8 cellular contexts compared by ENCODE assay signal in genomic region chr2:240497082-240497481, GRCh38.
DNase-seq lines count a peak whose midpoint lies in the region; ATAC-seq, FAIRE-seq and TF ChIP-seq lines count a peak whose summit lies in the region.
"Not testable (repeated sequence)": the region's sequence is repeated elsewhere in the genome, so short reads cannot be mapped to it uniquely, and the experiment has no call there.

No MANE protein-coding gene starts in this region.

- intact Hi-C loops in activated CD4-positive, alpha-beta memory T cell treated with anti-CD3 and anti-CD28 coated beads for 36 hours (cut with micrococcal nuclease), result not testable (repeated sequence)

- not testable (repeated sequence) for H3K4me3 Mint-ChIP-seq in HFFc6; activated CD4-positive, alpha-beta memory T cell treated with anti-CD3 and anti-CD28 coated beads for 36 hours

- TF ChIP-seq RAD21 in A549 (conservative IDR thresholded peaks at IDR 0.05 in 1 of 2, IDR thresholded peaks at IDR 0.05 in 1 of 2), result peak in 1 of 2 experiments; percentile 50; a peak in 2 of 5 replicates
- peak; percentile 59 to 70 for TF ChIP-seq RAD21 in H1 (IDR thresholded peaks at IDR 0.05 in 1 of 2, conservative IDR thresholded peaks at IDR 0.05 in 1 of 2; ENCODE audit: low read depth in 2 of 2, low read length in 2 of 2)

- not testable (repeated sequence) for FAIRE-seq in A549 (lab: Jason Lieb, UNC)
- FAIRE-seq in H1 (lab: Jason Lieb, UNC), result peak; percentile 78

- not testable (repeated sequence) for TF ChIP-seq CTCF in A549 (IDR thresholded peaks at IDR 0.05)
- peak; percentile 72 for TF ChIP-seq CTCF in HFFc6 (IDR thresholded peaks at IDR 0.05)
- peak; percentile 23; the same call in 1 of the 2 replicates for TF ChIP-seq CTCF in OCI-LY1 (IDR thresholded peaks at IDR 0.05; ENCODE audit: low read length)
- TF ChIP-seq CTCF in H1 (IDR thresholded peaks at IDR 0.05; ENCODE audit: control extremely low read depth in 1 of 3, insufficient read depth in 1 of 3, low read depth in 1 of 3, low read length in 3 of 3), result peak; percentile 64 to 73 (median 65)
- peak; percentile 50 for TF ChIP-seq CTCF in osteoblast (IDR thresholded peaks at IDR 0.05; ENCODE audit: extremely low read depth, low read depth, low read length)

- not testable (repeated sequence) for H3K4me2 ChIP-seq in A549; OCI-LY1 (ENCODE audit: low read length); H1 (ENCODE audit: insufficient read depth in 1 of 2, low read depth in 2 of 2, low read length in 2 of 2); osteoblast (ENCODE audit: insufficient read depth, low read length)

- H3K79me1 ChIP-seq in H1 (ENCODE audit: low read depth, low read length), result not testable (repeated sequence)

- not testable (repeated sequence) for H4K20me1 ChIP-seq in OCI-LY1 (ENCODE audit: insufficient read depth, low read length); H1 (replicated peaks in 1 of 2; ENCODE audit: control insufficient read depth in 1 of 2, insufficient read depth in 2 of 2, low read length in 2 of 2); osteoblast (ENCODE audit: insufficient read depth, low read length)

- WGBS in A549 (ENCODE audit: missing lambda C conversion rate), result 95% methylated on average over 6 of the region's 7 CpGs
- 92% methylated on average over 6 of the region's 7 CpGs; no CpG with 5 or more reads in 1 of the 2 experiments for WGBS in H1 (ENCODE audit: extremely low coverage in 1 of 2, insufficient coverage in 1 of 2, insufficient read length in 1 of 2, insufficient replicate concordance in 2 of 2, low coverage in 1 of 2, low lambda C conversion rate in 2 of 2, missing lambda C conversion rate in 1 of 2), 2 experiments

- H3K9ac ChIP-seq in OCI-LY1 (ENCODE audit: low read length); H1 (replicated peaks in 1 of 4; ENCODE audit: extremely low read depth in 1 of 4, low read depth in 3 of 4, low read length in 3 of 4): not testable (repeated sequence)

- not testable (repeated sequence) for H3K4me3 ChIP-seq in A549; OCI-LY1 (ENCODE audit: low read depth, low read length, poor library complexity, severe bottlenecking); H1 (ENCODE audit: extremely low read depth in 1 of 4, insufficient read depth in 2 of 4, low read depth in 3 of 4, low read length in 4 of 4); osteoblast (ENCODE audit: insufficient read depth, low read length)

- DNase-seq in A549 (ENCODE audit: low read depth in 1 of 2, low spot score in 1 of 2), result peak; percentile 12 to 62
- peak; percentile 55 for DNase-seq in ELF-1 (ENCODE audit: low read depth, low spot score)
- DNase-seq in HFFc6; H1 (ENCODE audit: low read depth in 1 of 2, low spot score in 2 of 2): not testable (repeated sequence)
- peak; percentile 11 for DNase-seq in activated CD4-positive, alpha-beta memory T cell treated with anti-CD3 and anti-CD28 coated beads for 36 hours
- DNase-seq in iPS DF 4.7 (ENCODE audit: extremely low read depth, low spot score), result peak; percentile 64
- peak; percentile 66 for DNase-seq in osteoblast (ENCODE audit: insufficient read length, low spot score, missing footprints)

- H2BK5ac ChIP-seq in H1 (ENCODE audit: low read depth, low read length), result not testable (repeated sequence)

- not testable (repeated sequence) for H3K4ac ChIP-seq in H1 (replicated peaks; ENCODE audit: insufficient read length, low read depth, low read length)

- peak in 1 of 2 experiments; percentile 60; a peak in 3 of 6 replicates for ATAC-seq in A549

- not testable (repeated sequence) for H2BK12ac ChIP-seq in H1 (ENCODE audit: low read depth, low read length)

- not testable (repeated sequence) for H3K79me2 ChIP-seq in OCI-LY1 (ENCODE audit: insufficient read depth, low read length); H1 (ENCODE audit: control insufficient read depth in 1 of 2, insufficient read depth in 2 of 2, low read length in 2 of 2); osteoblast (ENCODE audit: insufficient read depth, low read length)

- not testable (repeated sequence) for H3K9me2 ChIP-seq in OCI-LY1 (ENCODE audit: low read depth, low read length)

- not testable (repeated sequence) for H3K4me1 Mint-ChIP-seq in HFFc6 (ENCODE audit: low read depth); activated CD4-positive, alpha-beta memory T cell treated with anti-CD3 and anti-CD28 coated beads for 36 hours (ENCODE audit: low read depth)

- H3K9me3 ChIP-seq in A549, result peaks cover 23% of the 10 kb centered on the region
- H3K9me3 ChIP-seq in OCI-LY1 (ENCODE audit: low read length); osteoblast (ENCODE audit: low read depth, low read length): not testable (repeated sequence)
- H3K9me3 ChIP-seq in H1 (ENCODE audit: insufficient read depth in 2 of 2, low read depth in 1 of 2, low read length in 1 of 2), result peaks cover 14 to 17% of the 10 kb centered on the region in 2 experiments

- H3K36me3 Mint-ChIP-seq in HFFc6 (ENCODE audit: low read depth), result not testable (repeated sequence)
- peaks cover 39% of the 10 kb centered on the region for H3K36me3 Mint-ChIP-seq in activated CD4-positive, alpha-beta memory T cell treated with anti-CD3 and anti-CD28 coated beads for 36 hours

- not testable (repeated sequence) for H2BK20ac ChIP-seq in H1 (ENCODE audit: low read length)

- not testable (repeated sequence) for H3K23me2 ChIP-seq in H1 (ENCODE audit: low read depth, low read length)

- not testable (repeated sequence) for H3K56ac ChIP-seq in H1 (replicated peaks; ENCODE audit: insufficient read length, low read depth, low read length)

- H3K27ac ChIP-seq in A549; OCI-LY1 (ENCODE audit: low read depth, low read length, poor library complexity, severe bottlenecking); H1 (ENCODE audit: low read depth, low read length); osteoblast (ENCODE audit: low read depth, low read length): not testable (repeated sequence)

- CTCF ChIA-PET in A549 (lab: Yijun Ruan, JAX), result interaction anchor here (1.0 to 1.5 kb wide), 3 partner anchors 58 to 264 kb away, joined by 3 to 9 read pairs (median 3); no protein-coding TSS in a partner anchor
- CTCF ChIA-PET in activated CD4-positive, alpha-beta memory T cell treated with anti-CD3 and anti-CD28 coated beads for 36 hours (lab: Charles Lee), result interaction anchor here (0.6 to 1.5 kb wide), 2 partner anchors 17 to 319 kb away, joined by 3 to 5 read pairs; no protein-coding TSS in a partner anchor
- CTCF ChIA-PET in H1 (lab: Charles Lee; ENCODE audit: partially characterized antibody), result interaction anchor here (0.7 to 3.4 kb wide), 5 partner anchors 17 to 111 kb away, joined by 3 to 17 read pairs (median 4); no protein-coding TSS in a partner anchor

- H4K5ac ChIP-seq in H1 (ENCODE audit: insufficient read length, low read depth, low read length), result not testable (repeated sequence)

- not testable (repeated sequence) for H4K91ac ChIP-seq in H1 (replicated peaks; ENCODE audit: insufficient read length, low read length)

- not testable (repeated sequence) for H3K18ac ChIP-seq in H1 (ENCODE audit: extremely low read depth, low read length)

- H3K9me3 Mint-ChIP-seq in HFFc6; activated CD4-positive, alpha-beta memory T cell treated with anti-CD3 and anti-CD28 coated beads for 36 hours: not testable (repeated sequence)

- not testable (repeated sequence) for H3K27me3 Mint-ChIP-seq in HFFc6 (ENCODE audit: insufficient read depth); activated CD4-positive, alpha-beta memory T cell treated with anti-CD3 and anti-CD28 coated beads for 36 hours

- not testable (repeated sequence) for H4K8ac ChIP-seq in H1 (ENCODE audit: extremely low read depth, insufficient read depth, low read length)

- H2BK120ac ChIP-seq in H1 (replicated peaks; ENCODE audit: low read depth, low read length), result not testable (repeated sequence)

- not testable (repeated sequence) for H3K4me1 ChIP-seq in A549; OCI-LY1 (ENCODE audit: insufficient read depth, low read length, severe bottlenecking); H1 (replicated peaks in 1 of 4; ENCODE audit: control insufficient read depth in 3 of 4, insufficient read depth in 4 of 4, low read length in 3 of 4); osteoblast (ENCODE audit: insufficient read depth, low read length)

- not testable (repeated sequence) for H3K23ac ChIP-seq in H1 (ENCODE audit: insufficient read length)

- H2AK5ac ChIP-seq in H1 (ENCODE audit: low read depth, low read length), result not testable (repeated sequence)

- H3K27ac Mint-ChIP-seq in HFFc6; activated CD4-positive, alpha-beta memory T cell treated with anti-CD3 and anti-CD28 coated beads for 36 hours: not testable (repeated sequence)

- POLR2A ChIA-PET in A549 (lab: Yijun Ruan, JAX); activated CD4-positive, alpha-beta memory T cell treated with anti-CD3 and anti-CD28 coated beads for 36 hours (lab: Charles Lee): not testable (repeated sequence)
- POLR2A ChIA-PET in H1 (lab: Charles Lee; ENCODE audit: partially characterized antibody), result interaction anchor here (0.7 kb wide), 1 partner anchor 26 kb away, joined by 3 read pairs; no protein-coding TSS in a partner anchor

- not testable (repeated sequence) for H2BK15ac ChIP-seq in H1 (ENCODE audit: low read length)

- H3K27me3 ChIP-seq in OCI-LY1 (ENCODE audit: insufficient read depth, low read length); H1 (replicated peaks in 1 of 4; ENCODE audit: control insufficient read depth in 3 of 4, extremely low read depth in 1 of 4, insufficient read depth in 3 of 4, low read length in 3 of 4); osteoblast (ENCODE audit: insufficient read depth, low read length): not testable (repeated sequence)

- TF ChIP-seq EP300 in A549 (IDR thresholded peaks at IDR 0.05); H1 (IDR thresholded peaks at IDR 0.05; ENCODE audit: borderline replicate concordance in 1 of 2, low read depth in 2 of 2, low read length in 2 of 2): not testable (repeated sequence)

- H3K14ac ChIP-seq in H1 (ENCODE audit: insufficient read length), result not testable (repeated sequence)

- H3F3A ChIP-seq in OCI-LY1 (ENCODE audit: insufficient read depth, low read length), result not testable (repeated sequence)

- H2AFZ ChIP-seq in OCI-LY1 (ENCODE audit: low read length); H1 (ENCODE audit: low read length); osteoblast (ENCODE audit: low read length): not testable (repeated sequence)

- not testable (repeated sequence) for H3K36me3 ChIP-seq in OCI-LY1 (ENCODE audit: insufficient read depth, low read length); H1 (ENCODE audit: control insufficient read depth in 2 of 4, insufficient read depth in 4 of 4, low read length in 3 of 4); osteoblast (ENCODE audit: insufficient read depth, low read length)

- TF ChIP-seq POLR2A in A549 (IDR thresholded peaks at IDR 0.05; ENCODE audit: low read length); H1 (IDR thresholded peaks at IDR 0.05; ENCODE audit: control extremely low read depth in 1 of 2, low read depth in 2 of 2, low read length in 2 of 2): not testable (repeated sequence)
